Comparison of ENCODE assay signal across 8 cellular contexts in genomic region chr22:36331306-36331911, GRCh38. TPM values are rescaled to one million over a fixed set of nuclear protein-coding genes. Genes with fewer than 3 reads are reported as not detected.
DNase-seq lines count a peak whose midpoint lies in the region; ATAC-seq and TF ChIP-seq lines count a peak whose summit lies in the region.

No MANE protein-coding gene starts in this region.

- H3K4me3 ChIP-seq in AG04450 (ENCODE audit: low read depth, low read length): no peak overlapping the region
- peak overlapping the region; percentile 42 for H3K4me3 ChIP-seq in rectal smooth muscle tissue (ENCODE audit: low read length)

- peaks cover 44% of the 10 kb centered on the region for H3K36me3 ChIP-seq in rectal smooth muscle tissue (ENCODE audit: control insufficient read depth, insufficient read depth, low read length)

- H3K36me3 Mint-ChIP-seq in activated naive CD4-positive, alpha-beta T cell treated with anti-CD3 and anti-CD28 coated beads, Interleukin-2, amount 50 U/mL, for 72 hours: peaks cover 62 to 100% of the 10 kb centered on the region in 2 donors

- DNase-seq in AG04450 (ENCODE audit: low read depth, low spot score) (peak; percentile 89), SIG-M5 (lab: John Stamatoyannopoulos, UW) (peak; percentile 58), left cardiac atrium (peak; percentile 88), NCI-H1105 treated with DMSO at 0.1 percent for 48 hours (lab: John Stamatoyannopoulos, UW) (no peak)
- DNase-seq in activated naive CD4-positive, alpha-beta T cell treated with anti-CD3 and anti-CD28 coated beads, Interleukin-2, amount 50 U/mL, for 72 hours (ENCODE audit: low spot score in 2 of 2): peak; percentile 74 to 86

- H3K27ac ChIP-seq in AG04450 (ENCODE audit: low read depth, low read length) (peak overlapping the region; percentile 100), rectal smooth muscle tissue (ENCODE audit: low read depth, low read length) (peak overlapping the region; percentile 99)

- peak overlapping the region; percentile 96 to 100 for H3K27ac Mint-ChIP-seq in activated naive CD4-positive, alpha-beta T cell treated with anti-CD3 and anti-CD28 coated beads, Interleukin-2, amount 50 U/mL, for 72 hours

- no peak for TF ChIP-seq CTCF in AG04450 (IDR thresholded peaks at IDR 0.05; ENCODE audit: low read depth, low read length)

- peaks cover 100% of the 10 kb centered on the region for H3K4me1 ChIP-seq in rectal smooth muscle tissue (ENCODE audit: control insufficient read depth, insufficient read depth, low read length)

- H3K27me3 ChIP-seq in AG04450 (ENCODE audit: control insufficient read depth, insufficient read depth, low read length): no peaks in the 10 kb centered on the region
- no peaks in the 10 kb centered on the region for H3K27me3 ChIP-seq in rectal smooth muscle tissue (ENCODE audit: control insufficient read depth, insufficient read depth, low read length)

- no peaks in the 10 kb centered on the region for H3K9me3 Mint-ChIP-seq in activated naive CD4-positive, alpha-beta T cell treated with anti-CD3 and anti-CD28 coated beads, Interleukin-2, amount 50 U/mL, for 72 hours

- POLR2A ChIA-PET in AG04450 (lab: Yijun Ruan, JAX): interaction anchor here (0.6 to 2.0 kb wide), 8 partner anchors 8 to 141 kb away, joined by 3 to 7 read pairs (median 4); partner anchors contain the start of gene MYH9

- ATAC-seq in GM19023 (IDR thresholded peaks at IDR 0.05; ENCODE audit: unreplicated experiment): peak; percentile 57
- ATAC-seq in HG03460 (IDR thresholded peaks at IDR 0.05; ENCODE audit: unreplicated experiment): peak; percentile 62
- peak; percentile 59 to 60 for ATAC-seq in activated naive CD4-positive, alpha-beta T cell treated with anti-CD3 and anti-CD28 coated beads, Interleukin-2, amount 50 U/mL, for 72 hours
- ATAC-seq in left cardiac atrium: peak; percentile 45 to 67

- CTCF ChIA-PET in AG04450 (lab: Charles Lee): interaction anchor here (1.0 to 3.5 kb wide), 3 partner anchors 12 to 139 kb away, joined by 3 to 21 read pairs (median 6); no protein-coding TSS in a partner anchor

- no peaks in the 10 kb centered on the region; the same call in 1 of the 2 replicates for H3K9me3 ChIP-seq in AG04450 (ENCODE audit: control insufficient read depth, insufficient read depth, low read length)

- peak overlapping the region; percentile 40 for H3K9ac ChIP-seq in rectal smooth muscle tissue (ENCODE audit: low read length)

- intact Hi-C loops in left cardiac atrium (cut with DNase I): loop anchor here (5.0 kb wide), 2 partner anchors 36 to 56 kb away; partner anchors contain the start of gene MYH9 (in 1 of the 2)

RNA-seq across cellular contexts. Expression of gene MYH9, which starts 56.4 kb away (rescaled TPM):
- 338 and 432 TPM in 2 replicates for polyA plus RNA-seq in AG04450 (2011; rRNA removed)
- polyA minus RNA-seq in AG04450 (2011; rRNA and poly(A)+ RNA removed): 1,487 and 1,729 TPM in 2 replicates
- 100 to 1,000 TPM; 521 to 691 TPM for total RNA-seq in activated naive CD4-positive, alpha-beta T cell treated with anti-CD3 and anti-CD28 coated beads, Interleukin-2, amount 50 U/mL, for 72 hours
- total RNA-seq in left cardiac atrium: 100 to 1,000 TPM; 225 to 367 TPM
